In the genomic region with DNA sequence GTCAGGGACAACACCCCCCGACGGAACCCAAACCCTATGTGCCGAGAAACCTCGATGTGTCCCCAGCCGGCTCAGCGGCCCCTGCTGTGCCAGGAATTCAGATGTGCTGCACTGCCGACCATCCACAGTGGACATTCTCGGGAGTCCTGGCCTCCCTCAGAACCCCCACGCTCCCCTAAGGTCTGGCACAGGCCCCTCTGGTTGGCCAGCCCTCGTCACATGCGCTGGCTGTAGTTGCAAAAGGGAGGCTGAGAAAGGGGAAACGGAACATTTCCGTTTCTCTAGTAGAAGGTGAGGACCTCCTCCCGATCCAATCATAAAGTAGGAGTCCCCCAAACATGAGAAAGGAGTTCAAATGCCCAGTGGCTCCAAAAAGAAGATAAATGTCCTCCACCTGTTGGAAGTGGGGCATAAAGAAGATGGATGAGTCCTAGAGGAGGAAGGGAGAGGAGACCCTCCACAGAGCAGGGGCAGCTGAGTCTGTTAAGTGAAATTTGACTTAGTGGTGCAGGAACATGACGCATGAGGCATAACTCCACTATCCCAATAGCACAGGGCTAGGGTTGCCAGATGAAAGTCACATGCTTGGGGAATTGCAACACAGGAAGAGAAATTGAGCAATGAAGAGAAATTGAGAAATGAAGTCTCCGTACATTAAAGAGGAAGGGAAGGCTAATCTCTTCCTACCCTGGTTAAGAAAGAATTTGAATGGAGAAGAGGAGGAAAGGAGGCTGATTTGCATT, we compare ENCODE assay signal across 8 cellular contexts. TPM values are rescaled to one million over a fixed set of nuclear protein-coding genes. Genes with fewer than 3 reads are reported as not detected.
DNase-seq lines count a peak whose midpoint lies in the region; ATAC-seq and TF ChIP-seq lines count a peak whose summit lies in the region.

No MANE protein-coding gene starts in this region.

- peaks cover 7% of the 10 kb centered on the region for H3K4me1 Mint-ChIP-seq in T-helper 17 cell

- no peaks in the 10 kb centered on the region for H3K36me3 ChIP-seq in prostate gland

- 74% methylated on average over 16 of the region's 16 CpGs for WGBS in prostate gland

- ATAC-seq in GM19438 (IDR thresholded peaks at IDR 0.05; ENCODE audit: low read depth, unreplicated experiment) (peak; percentile 7), T-helper 17 cell (no peak), HG02973 (IDR thresholded peaks at IDR 0.05; ENCODE audit: unreplicated experiment) (no peak)

- no peak overlapping the region for H3K4me3 ChIP-seq in prostate gland

- peak overlapping the region; percentile 67 to 77 for H3K27ac ChIP-seq in prostate gland

- no peaks in the 10 kb centered on the region for H3K9me3 ChIP-seq in T-helper 17 cell (ENCODE audit: control insufficient read depth, low read length, poor library complexity, severe bottlenecking)
- no peaks in the 10 kb centered on the region for H3K9me3 ChIP-seq in prostate gland

- intact Hi-C loops in head of caudate nucleus (cut with DNase I) (loop anchor here (2.0 to 10.0 kb wide), 2 partner anchors 50 to 88 kb away; partner anchors contain the start of gene WSB1), prostate gland (cut with DNase I) (loop anchor here (1.0 to 5.0 kb wide), 4 partner anchors 48 to 213 kb away; partner anchors contain the start of genes KSR1 and WSB1)

- no peaks in the 10 kb centered on the region for H3K27me3 ChIP-seq in prostate gland (replicated peaks; ENCODE audit: insufficient read depth)

- H3K27ac Mint-ChIP-seq in T-helper 17 cell = peak overlapping the region; percentile 39

- no peak for TF ChIP-seq POLR2A in prostate gland (IDR thresholded peaks at IDR 0.05)

- peaks cover 7% of the 10 kb centered on the region for H3K4me1 ChIP-seq in prostate gland (replicated peaks)

- peaks cover 42% of the 10 kb centered on the region for H3K27me3 Mint-ChIP-seq in T-helper 17 cell

- H3K36me3 Mint-ChIP-seq in T-helper 17 cell (ENCODE audit: low read depth) = no peaks in the 10 kb centered on the region

- DNase-seq in T-helper 17 cell (no peak), head of caudate nucleus (peak in 22 of 42 donors; percentile 17 to 63 (median 40)), prostate gland (ENCODE audit: low spot score) (peak; percentile 78), iPS-NIHi7 (ENCODE audit: extremely low spot score) (no peak), NCI-H446 (lab: John Stamatoyannopoulos, UW) (no peak)
- no peak for DNase-seq in stimulated activated CD4-positive, alpha-beta T cell treated with anti-CD3 and anti-CD28 coated beads, Interleukin-2, amount 100 ng/mL, for 48 hours

- no peak overlapping the region for H3K4me3 Mint-ChIP-seq in T-helper 17 cell

- TF ChIP-seq CTCF in prostate gland (IDR thresholded peaks at IDR 0.05) = no peak

RNA-seq across cellular contexts. Expression of gene WSB1, which starts 49.3 kb away (rescaled TPM):
- total RNA-seq in T-helper 17 cell (100 to 1,000 TPM; 137 to 146 TPM), prostate gland (100 to 1,000 TPM in 1 of 2 donors, 10 to 100 TPM in 1; 45.7 to 116 TPM)

Comparison
In these comparisons a context has a peak if more than half of its experiments do, and no peak if none do; other contexts are left out.
1. DNase-seq: peak in head of caudate nucleus (22 of 42) and prostate gland (single experiment); none in T-helper 17 cell (0 of 3), stimulated activated CD4-positive, alpha-beta T cell treated with anti-CD3 and anti-CD28 coated beads, Interleukin-2, amount 100 ng/mL, for 48 hours (0 of 2), iPS-NIHi7 (single experiment) and NCI-H446 (0 of 2).